23 cellular contexts compared by ENCODE assay signal in the genomic region with DNA sequence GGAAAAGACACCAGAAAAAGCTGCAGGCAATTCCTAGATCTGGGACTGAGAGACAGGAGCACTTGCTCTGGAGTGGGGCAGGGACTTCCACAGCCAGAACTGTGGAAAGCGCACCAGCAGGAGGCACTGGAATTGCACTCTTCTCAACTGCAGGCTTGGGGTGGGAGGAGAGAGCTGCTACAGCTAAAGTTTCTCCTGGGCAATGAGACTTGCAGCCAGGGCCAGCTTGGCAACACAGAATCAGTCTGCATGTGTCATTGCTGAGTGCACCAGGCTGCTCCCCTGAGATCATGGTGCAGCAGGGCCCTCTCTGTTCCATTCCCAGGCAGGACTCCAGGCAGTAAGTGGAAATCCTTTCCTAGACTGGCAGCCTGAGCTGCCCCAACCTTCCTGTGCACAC.
A peak's percentile ranks its signal among the peaks of the same experiment; 100 is the strongest.
DNase-seq lines count a peak whose midpoint lies in the region; TF ChIP-seq lines count a peak whose summit lies in the region.
"Had no signal": no experiment of that assay in that cellular context is flagged by ENCODE, and none has a peak within 500 bp of the region (broad histone marks: within the 10 kb centered on the region; RNA-seq: fewer than 3 reads in every experiment).

No MANE protein-coding gene starts in this region.

- H3K27ac Mint-ChIP-seq in endothelial cell (ENCODE audit: unreplicated experiment) = no peak overlapping the region
- H3K27ac Mint-ChIP-seq: B cell; CD8-positive, alpha-beta T cell had no signal

- H3K36me3 Mint-ChIP-seq in endothelial cell (ENCODE audit: low read depth, unreplicated experiment) = peaks cover 43% of the 10 kb centered on the region

- peak overlapping the region; percentile 77 for H3K4me3 Mint-ChIP-seq in endothelial cell (ENCODE audit: unreplicated experiment)
- H3K4me3 Mint-ChIP-seq: B cell; CD8-positive, alpha-beta T cell had no signal

- H3K27me3 Mint-ChIP-seq in endothelial cell (ENCODE audit: unreplicated experiment) = peaks cover 4% of the 10 kb centered on the region
- H3K27me3 Mint-ChIP-seq: B cell had no signal

- TF ChIP-seq CTCF in endothelial cell (IDR thresholded peaks at IDR 0.05; ENCODE audit: unreplicated experiment) = no peak

- DNase-seq in NCI-H446 treated with DMSO at 0.1 percent for 48 hours (lab: John Stamatoyannopoulos, UW) (peak; percentile 24), endothelial cell (ENCODE audit: low spot score) (no peak), midbrain (lab: John Stamatoyannopoulos, UW) (peak; percentile 49), substantia nigra (lab: John Stamatoyannopoulos, UW) (peak in 20 of 49 donors; percentile 11 to 52 (median 38)), NCI-H1417 (lab: John Stamatoyannopoulos, UW) (no peak), HEK293T (ENCODE audit: extremely low spot score) (no peak), T1000 (lab: John Stamatoyannopoulos, UW) (no peak)
- DNase-seq: Caco-2; CD8-positive, alpha-beta T cell; DMS153; GOT3; HCEC 1CT; NCI-H1048; NCI-H1417 treated with DMSO at 0.1 percent for 48 hours; NCI-H187; NCI-H2081 treated with DMSO at 0.1 percent for 48 hours; NCI-H2171 treated with DMSO at 0.1 percent for 48 hours; NCI-H345; NCI-H524; NCI-H748 treated with DMSO at 0.1 percent for 48 hours; SK-N-SH had no signal

- peak overlapping the region; percentile 63 for H3K27ac ChIP-seq in substantia nigra (ENCODE audit: low read depth, low read length, poor library complexity, severe bottlenecking)
- H3K27ac ChIP-seq: C4-2B had no signal

- POLR2A ChIA-PET in HEK293T (lab: Yijun Ruan, JAX) = no interaction called here

- H3K9me3 Mint-ChIP-seq in endothelial cell (ENCODE audit: unreplicated experiment) = peaks cover 7% of the 10 kb centered on the region
- H3K9me3 Mint-ChIP-seq: CD8-positive, alpha-beta T cell had no signal

- H3K4me1 Mint-ChIP-seq in endothelial cell (ENCODE audit: unreplicated experiment) = no peaks in the 10 kb centered on the region
- H3K4me1 Mint-ChIP-seq: B cell had no signal

- CTCF ChIA-PET in HEK293T (lab: Yijun Ruan, JAX) = no interaction called here

TF ChIP-seq in HEK293T, 16 proteins besides CTCF, POLR2A, EP300 and RAD21:
- TF ChIP-seq L3MBTL2 (conservative IDR thresholded peaks at IDR 0.05) (no peak), NFRKB (IDR thresholded peaks at IDR 0.05) (no peak), CTBP1 (IDR thresholded peaks at IDR 0.05; ENCODE audit: borderline replicate concordance) (no peak), ELF4 (IDR thresholded peaks at IDR 0.05) (no peak), TARDBP (IDR thresholded peaks at IDR 0.05) (no peak), FOXK2 (IDR thresholded peaks at IDR 0.05) (no peak), FOXM1 (IDR thresholded peaks at IDR 0.05; ENCODE audit: borderline replicate concordance) (no peak)

Comparison
In these comparisons a context has a peak if more than half of its experiments do, and no peak if none do; other contexts are left out.
1. DNase-seq: peak in NCI-H446 treated with DMSO at 0.1 percent for 48 hours (single experiment) and midbrain (single experiment); none in endothelial cell (single experiment), NCI-H1417 (0 of 3), HEK293T (single experiment) and T1000 (single experiment).